In genomic region chr21:43975469-43976098, GRCh38 we compare ENCODE assay signal across 7 cellular contexts. TPM values are rescaled to one million over a fixed set of nuclear protein-coding genes. Genes with fewer than 3 reads are reported as not detected.
DNase-seq lines count a peak whose midpoint lies in the region; ATAC-seq, FAIRE-seq and TF ChIP-seq lines count a peak whose summit lies in the region.

No MANE protein-coding gene starts in this region.

- no peaks in the 10 kb centered on the region for H3K27me3 ChIP-seq in heart right ventricle
- H3K27me3 ChIP-seq in vagina: no peaks in the 10 kb centered on the region

- H3K4me1 Mint-ChIP-seq in activated naive CD8-positive, alpha-beta T cell treated with anti-CD3 and anti-CD28 coated beads for 36 hours: peaks cover 6% of the 10 kb centered on the region

- H3K4me1 ChIP-seq in heart right ventricle (peaks cover 0 to 13% (median 0%) of the 10 kb centered on the region in 9 donors), vagina (no peaks in the 10 kb centered on the region)

- intact Hi-C loops in heart right ventricle (cut with DNase I): loop anchor here in 7 of 10 donors (1.0 to 5.0 kb wide), 3 partner anchors 163 to 165 kb away; no protein-coding TSS in a partner anchor
- intact Hi-C loops in vagina (cut with DNase I): loop anchor here (5.0 kb wide), 1 partner anchor 163 kb away; no protein-coding TSS in a partner anchor

- H3K27me3 Mint-ChIP-seq in activated naive CD8-positive, alpha-beta T cell treated with anti-CD3 and anti-CD28 coated beads for 36 hours: no peaks in the 10 kb centered on the region

- H3K4me3 ChIP-seq in heart right ventricle (no peak overlapping the region), vagina (no peak overlapping the region)

- TF ChIP-seq POLR2A in GM12891 (IDR thresholded peaks at IDR 0.05; ENCODE audit: low read depth, low read length) (no peak), vagina (IDR thresholded peaks at IDR 0.05) (no peak)

- H3K36me3 Mint-ChIP-seq in activated naive CD8-positive, alpha-beta T cell treated with anti-CD3 and anti-CD28 coated beads for 36 hours: peaks cover 5% of the 10 kb centered on the region

- H3K36me3 ChIP-seq in heart right ventricle (peaks cover 0 to 76% (median 23%) of the 10 kb centered on the region in 9 donors), vagina (peaks cover 0 to 17% of the 10 kb centered on the region in 2 donors)

- no peaks in the 10 kb centered on the region for H3K9me3 Mint-ChIP-seq in activated naive CD8-positive, alpha-beta T cell treated with anti-CD3 and anti-CD28 coated beads for 36 hours

- DNase-seq in GM12891 (ENCODE audit: insufficient read length, low spot score) (peak; percentile 90), LoVo (ENCODE audit: low spot score) (peak; percentile 44), SW480 (ENCODE audit: low spot score) (peak; percentile 60), heart right ventricle (peak; percentile 73 to 80), pulmonary artery endothelial cell (ENCODE audit: low read depth, low spot score) (peak; percentile 5), vagina (ENCODE audit: extremely low spot score in 2 of 2) (no peak)
- DNase-seq in activated naive CD8-positive, alpha-beta T cell treated with anti-CD3 and anti-CD28 coated beads for 36 hours: peak; percentile 82

- peak; percentile 89 to 96 (median 93) for TF ChIP-seq CTCF in heart right ventricle (IDR thresholded peaks at IDR 0.05)
- TF ChIP-seq CTCF in vagina (IDR thresholded peaks at IDR 0.05): peak; percentile 79 to 96 (median 89)

- no peak overlapping the region for H3K4me3 Mint-ChIP-seq in activated naive CD8-positive, alpha-beta T cell treated with anti-CD3 and anti-CD28 coated beads for 36 hours

- H3K27ac Mint-ChIP-seq in activated naive CD8-positive, alpha-beta T cell treated with anti-CD3 and anti-CD28 coated beads for 36 hours: no peak overlapping the region

- no peak overlapping the region for H3K27ac ChIP-seq in heart right ventricle
- no peak overlapping the region for H3K27ac ChIP-seq in vagina

- no peaks in the 10 kb centered on the region for H3K9me3 ChIP-seq in heart right ventricle
- no peaks in the 10 kb centered on the region for H3K9me3 ChIP-seq in vagina

- no peak for FAIRE-seq in GM12891 (lab: Jason Lieb, UNC)

- 25 to 29% methylated on average over 24 of the region's 24 CpGs for WGBS in heart right ventricle, 2 donors

- ATAC-seq in heart right ventricle: peak; percentile 75 to 84 (median 78)

TF ChIP-seq in GM12891, 5 proteins besides CTCF, POLR2A, EP300 and RAD21:
- TF ChIP-seq TAF1 (IDR thresholded peaks at IDR 0.05; ENCODE audit: low read depth, low read length) (no peak), POLR2AphosphoS5 (IDR thresholded peaks at IDR 0.05; ENCODE audit: low read depth, low read length) (no peak), PAX5 (IDR thresholded peaks at IDR 0.05; ENCODE audit: insufficient read depth, low read length, severe bottlenecking) (no peak), SPI1 (IDR thresholded peaks at IDR 0.05; ENCODE audit: low read depth, low read length) (no peak), POU2F2 (IDR thresholded peaks at IDR 0.05; ENCODE audit: low read depth, low read length) (no peak)

RNA-seq across cellular contexts. Expression of gene TRAPPC10, which starts 36.5 kb away (rescaled TPM):
- polyA plus RNA-seq in GM12891 (2012; ENCODE audit: low read depth, missing spikeins): 14.0 TPM
- 10 to 100 TPM; 42.4 to 44.4 TPM for total RNA-seq in activated naive CD8-positive, alpha-beta T cell treated with anti-CD3 and anti-CD28 coated beads for 36 hours
- 10 to 100 TPM; 18.7 to 26.2 (median 20.3) TPM for total RNA-seq in heart right ventricle
- 1 to 10 TPM; 4.7 to 6.0 TPM for polyA plus RNA-seq in heart right ventricle
- total RNA-seq in pulmonary artery endothelial cell: 23.0 and 23.4 TPM in 2 replicates
- total RNA-seq in vagina: 22.6 TPM

Comparison
In these comparisons a context has a peak if more than half of its experiments do, and no peak if none do; other contexts are left out.
1. DNase-seq: peak in GM12891 (single experiment), LoVo (single experiment), SW480 (single experiment), activated naive CD8-positive, alpha-beta T cell treated with anti-CD3 and anti-CD28 coated beads for 36 hours (single experiment), heart right ventricle (2 of 2) and pulmonary artery endothelial cell (single experiment); none in vagina (0 of 2).